Comparison of ENCODE assay signal across 8 cellular contexts in genomic region chr3:16511561-16512434, GRCh38. TPM values are rescaled to one million over a fixed set of nuclear protein-coding genes. Genes with fewer than 3 reads are reported as not detected.
DNase-seq lines count a peak whose midpoint lies in the region; ATAC-seq and TF ChIP-seq lines count a peak whose summit lies in the region.

No MANE protein-coding gene starts in this region.

- peaks cover 65% of the 10 kb centered on the region for H3K27me3 Mint-ChIP-seq in endodermal cell (ENCODE audit: insufficient read depth)
- no peaks in the 10 kb centered on the region for H3K27me3 Mint-ChIP-seq in natural killer cell treated with Interleukin-12 subunit alpha and Interleukin-12 subunit beta and Interleukin-15 and Interleukin-18, amount 100 ng/mL, for 72 hours

- H3K4me1 Mint-ChIP-seq in endodermal cell, result peaks cover 5% of the 10 kb centered on the region
- H3K4me1 Mint-ChIP-seq in natural killer cell treated with Interleukin-12 subunit alpha and Interleukin-12 subunit beta and Interleukin-15 and Interleukin-18, amount 100 ng/mL, for 72 hours (ENCODE audit: low read depth in 2 of 2), result peaks cover 72 to 78% of the 10 kb centered on the region in 2 donors

- no peak overlapping the region for H3K9ac ChIP-seq in HUES6 (ENCODE audit: low read length)
- no peak overlapping the region for H3K9ac ChIP-seq in endodermal cell (ENCODE audit: extremely low read depth, low read length, poor library complexity, severe bottlenecking)

- H3K9me3 ChIP-seq in HUES6 (ENCODE audit: control insufficient read depth, insufficient read depth, low read depth, low read length) (no peaks in the 10 kb centered on the region), endodermal cell (ENCODE audit: control insufficient read depth, low read length) (no peaks in the 10 kb centered on the region), stomach (no peaks in the 10 kb centered on the region)

- H3K36me3 ChIP-seq in HUES6 (ENCODE audit: control insufficient read depth, insufficient read depth, low read length) (no peaks in the 10 kb centered on the region), endodermal cell (ENCODE audit: control insufficient read depth, insufficient read depth, low read length) (no peaks in the 10 kb centered on the region), stomach (no peaks in the 10 kb centered on the region)

- H3K36me3 Mint-ChIP-seq in endodermal cell (ENCODE audit: low read depth), result no peaks in the 10 kb centered on the region
- H3K36me3 Mint-ChIP-seq in natural killer cell treated with Interleukin-12 subunit alpha and Interleukin-12 subunit beta and Interleukin-15 and Interleukin-18, amount 100 ng/mL, for 72 hours, result peaks cover 11% of the 10 kb centered on the region

- H3K4me3 ChIP-seq in HUES6 (ENCODE audit: low read depth, low read length) (peak overlapping the region; percentile 76; the same call in 1 of the 2 replicates), endodermal cell (ENCODE audit: low read length) (no peak overlapping the region), stomach (peak overlapping the region; percentile 58 to 72 (median 62))

- no peak overlapping the region for H3K27ac Mint-ChIP-seq in endodermal cell
- peak overlapping the region; percentile 90 to 97 for H3K27ac Mint-ChIP-seq in natural killer cell treated with Interleukin-12 subunit alpha and Interleukin-12 subunit beta and Interleukin-15 and Interleukin-18, amount 100 ng/mL, for 72 hours

- 79 to 85% methylated on average over 10 to 11 of the region's 11 CpGs for WGBS in endodermal cell (ENCODE audit: insufficient coverage in 1 of 2, insufficient read length in 1 of 2), 2 experiments
- 30 to 42% (median 40%) methylated on average over 11 of the region's 11 CpGs for WGBS in stomach, 5 donors

- peak overlapping the region; percentile 67 for H3K4me3 Mint-ChIP-seq in endodermal cell
- H3K4me3 Mint-ChIP-seq in natural killer cell treated with Interleukin-12 subunit alpha and Interleukin-12 subunit beta and Interleukin-15 and Interleukin-18, amount 100 ng/mL, for 72 hours, result peak overlapping the region; percentile 91

- H3K9me3 Mint-ChIP-seq in endodermal cell, result no peaks in the 10 kb centered on the region
- H3K9me3 Mint-ChIP-seq in natural killer cell treated with Interleukin-12 subunit alpha and Interleukin-12 subunit beta and Interleukin-15 and Interleukin-18, amount 100 ng/mL, for 72 hours, result no peaks in the 10 kb centered on the region

- TF ChIP-seq CTCF in endodermal cell (conservative IDR thresholded peaks at IDR 0.05) (no peak), stomach (IDR thresholded peaks at IDR 0.05) (no peak)

- peak; percentile 44 for ATAC-seq in GM21447 (IDR thresholded peaks at IDR 0.05; ENCODE audit: unreplicated experiment)
- peak; percentile 82 to 85 for ATAC-seq in natural killer cell treated with Interleukin-12 subunit alpha and Interleukin-12 subunit beta and Interleukin-15 and Interleukin-18, amount 100 ng/mL, for 72 hours

- intact Hi-C loops in stomach (cut with DNase I; ENCODE audit: low total_unique reads), result no loop called here

- DNase-seq in EL (peak; percentile 87), endodermal cell (peak; percentile 53), stomach (peak; percentile 56), OCI-M2 (lab: John Stamatoyannopoulos, UW; ENCODE audit: unreplicated experiment) (no peak)
- DNase-seq in activated CD4-positive, alpha-beta T cell treated with anti-CD3 and anti-CD28 coated beads, Interleukin-2, amount 50 U/mL, for 48 hours, result peak; percentile 78 to 85
- DNase-seq in natural killer cell treated with Interleukin-12 subunit alpha and Interleukin-12 subunit beta and Interleukin-15 and Interleukin-18, amount 100 ng/mL, for 72 hours (ENCODE audit: low spot score), result peak; percentile 92

- H3K4me1 ChIP-seq in HUES6 (ENCODE audit: control insufficient read depth, insufficient read depth, low read length) (peaks cover 14% of the 10 kb centered on the region), endodermal cell (ENCODE audit: control insufficient read depth, insufficient read depth, low read length) (no peaks in the 10 kb centered on the region), stomach (peaks cover 4 to 71% (median 35%) of the 10 kb centered on the region in 4 donors)

- peaks cover 65% of the 10 kb centered on the region for H3K27me3 ChIP-seq in HUES6 (ENCODE audit: control insufficient read depth, insufficient read depth, low read length)
- peaks cover 68% of the 10 kb centered on the region for H3K27me3 ChIP-seq in endodermal cell (ENCODE audit: control insufficient read depth, insufficient read depth, low read length, poor library complexity, severe bottlenecking)
- H3K27me3 ChIP-seq in stomach, result peaks cover 0 to 34% (median 10%) of the 10 kb centered on the region in 3 donors

- no peak for TF ChIP-seq EP300 in stomach (IDR thresholded peaks at IDR 0.05)

- TF ChIP-seq POLR2A in stomach (IDR thresholded peaks at IDR 0.05), result no peak

- H3K27ac ChIP-seq in HUES6 (ENCODE audit: low read depth, low read length) (no peak overlapping the region), endodermal cell (ENCODE audit: low read depth, low read length) (no peak overlapping the region), stomach (peak overlapping the region; percentile 67 to 86 (median 84))

RNA-seq across cellular contexts. Expression of gene RFTN1, which starts 1.7 kb away (rescaled TPM):
- total RNA-seq in endodermal cell, result 1 to 10 TPM in 1 of 2 donors, under 1 TPM in 1; 0.80 to 1.1 TPM
- 5.2 TPM for polyA plus RNA-seq in endodermal cell (2013, experiment 1 of 2)
- 7.0 TPM for polyA plus RNA-seq in endodermal cell (2013, experiment 2 of 2)
- 100 to 1,000 TPM; 194 to 201 TPM for total RNA-seq in natural killer cell treated with Interleukin-12 subunit alpha and Interleukin-12 subunit beta and Interleukin-15 and Interleukin-18, amount 100 ng/mL, for 72 hours
- total RNA-seq in stomach, result 100 to 1,000 TPM in 1 of 5 donors, 10 to 100 TPM in 3, 1 to 10 TPM in 1; 4.6 to 103 (median 35.1) TPM
- polyA plus RNA-seq in stomach, result 10 to 100 TPM in 2 of 3 donors, 1 to 10 TPM in 1; 7.1 to 18.6 (median 17.7) TPM

Comparison
In these comparisons a context has a peak if more than half of its experiments do, and no peak if none do; other contexts are left out.
1. H3K27ac ChIP-seq: peak in stomach (5 of 5); none in HUES6 (single experiment) and endodermal cell (single experiment).